Comparison of ENCODE assay signal across 14 cellular contexts in the genomic region with DNA sequence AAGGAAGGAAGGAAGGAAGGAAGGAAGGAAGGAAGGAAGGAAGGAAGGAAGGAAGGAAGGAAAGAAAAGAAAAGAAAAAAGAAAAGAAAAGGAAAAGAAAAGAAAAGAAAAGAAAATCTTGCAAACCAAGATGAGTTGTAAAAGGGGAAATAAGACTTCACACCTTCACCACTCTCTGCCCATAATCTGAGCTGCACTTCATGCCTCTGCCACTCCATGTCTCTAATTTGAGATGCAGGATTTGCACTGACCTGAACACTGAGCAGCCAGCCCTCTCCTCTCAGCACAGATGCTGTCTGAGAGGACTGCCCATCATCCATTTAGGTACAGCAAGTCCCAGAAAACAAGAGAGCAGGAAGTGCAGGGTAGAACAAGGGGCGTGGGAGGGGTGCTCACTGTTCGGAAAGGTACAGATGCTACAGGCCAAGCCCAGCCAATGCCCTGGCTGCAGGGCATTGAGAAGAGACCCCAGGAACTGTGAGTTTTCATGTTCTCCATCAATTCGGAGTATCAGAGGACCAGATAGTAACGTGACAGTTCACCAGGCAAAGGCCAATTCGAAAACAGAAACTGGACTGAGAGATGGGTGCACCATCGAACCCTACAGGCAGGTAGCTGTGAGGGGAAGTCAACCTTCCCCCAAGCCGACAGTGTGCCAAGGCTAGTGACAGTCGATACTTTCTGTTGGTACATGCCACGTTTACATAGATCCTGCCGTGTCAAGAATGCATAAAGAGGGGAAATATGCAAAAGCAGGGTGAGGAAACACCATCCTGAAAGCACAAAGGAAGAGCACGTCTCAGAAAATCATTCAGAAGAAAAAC.
DNase-seq lines count a peak whose midpoint lies in the region; ATAC-seq and TF ChIP-seq lines count a peak whose summit lies in the region.
"Had no signal": no experiment of that assay in that cellular context is flagged by ENCODE, and none has a peak within 500 bp of the region (broad histone marks: within the 10 kb centered on the region; RNA-seq: fewer than 3 reads in every experiment).

No MANE protein-coding gene starts in this region.

- H3K27me3 ChIP-seq in thyroid gland (no peaks in the 10 kb centered on the region), heart left ventricle (no peaks in the 10 kb centered on the region)
- H3K27me3 ChIP-seq: breast epithelium, gastrocnemius medialis had no signal

- ATAC-seq in GM18498 (IDR thresholded peaks at IDR 0.05; ENCODE audit: unreplicated experiment) (peak; percentile 75), GM21367 (IDR thresholded peaks at IDR 0.05; ENCODE audit: unreplicated experiment) (peak; percentile 53), HG03139 (IDR thresholded peaks at IDR 0.05; ENCODE audit: unreplicated experiment) (peak; percentile 45), heart left ventricle (no peak), GM19023 (IDR thresholded peaks at IDR 0.05; ENCODE audit: unreplicated experiment) (no peak)
- ATAC-seq: gastrocnemius medialis, HCT116 had no signal

- no peak for TF ChIP-seq POLR2A in thyroid gland (IDR thresholded peaks at IDR 0.05)
- no peak for TF ChIP-seq POLR2A in heart left ventricle (IDR thresholded peaks at IDR 0.05)

- DNase-seq in immature natural killer cell = peak; percentile 45 to 53 (median 47)
- DNase-seq in dedifferentiated amniotic fluid mesenchymal stem cell (ENCODE audit: extremely low spot score) = no peak
- no peak for DNase-seq in thyroid gland
- no peak for DNase-seq in heart left ventricle
- DNase-seq: gastrocnemius medialis, NCI-H1417, trophoblast cell had no signal

- peaks cover 0 to 3% of the 10 kb centered on the region in 2 donors for H3K4me1 ChIP-seq in thyroid gland
- H3K4me1 ChIP-seq in heart left ventricle = peaks cover 0 to 70% (median 15%) of the 10 kb centered on the region in 12 donors
- H3K4me1 ChIP-seq: breast epithelium, gastrocnemius medialis had no signal

- peak overlapping the region; percentile 48 to 93 (median 88) for H3K27ac Mint-ChIP-seq in immature natural killer cell

- H3K9me3 ChIP-seq in thyroid gland (no peaks in the 10 kb centered on the region), heart left ventricle (no peaks in the 10 kb centered on the region)
- H3K9me3 ChIP-seq: gastrocnemius medialis had no signal

- intact Hi-C loops in thyroid gland (cut with DNase I) (no loop called here), heart left ventricle (cut with DNase I) (no loop called here)

- H3K27me3 Mint-ChIP-seq in immature natural killer cell (ENCODE audit: low read depth in 3 of 3) = peaks cover 0 to 4% (median 1%) of the 10 kb centered on the region in 3 donors

- H3K36me3 ChIP-seq in thyroid gland (no peaks in the 10 kb centered on the region), heart left ventricle (no peaks in the 10 kb centered on the region)
- H3K36me3 ChIP-seq: breast epithelium, gastrocnemius medialis had no signal

- H3K9me3 Mint-ChIP-seq in immature natural killer cell = no peaks in the 10 kb centered on the region

- peak overlapping the region; percentile 79 to 95 (median 83) for H3K4me3 Mint-ChIP-seq in immature natural killer cell

- H3K36me3 Mint-ChIP-seq in immature natural killer cell = no peaks in the 10 kb centered on the region

- H3K27ac ChIP-seq in thyroid gland (no peak overlapping the region), heart left ventricle (peak overlapping the region in 3 of 12 donors; percentile 13 to 62 (median 51))
- H3K27ac ChIP-seq: gastrocnemius medialis, RWPE1 had no signal

- WGBS in thyroid gland, 2 donors = 68 to 70% methylated on average over 11 of the region's 11 CpGs
- WGBS in heart left ventricle, 4 donors = 63 to 75% (median 69%) methylated on average over 11 of the region's 11 CpGs

- H3K4me1 Mint-ChIP-seq in immature natural killer cell = peaks cover 79 to 97% of the 10 kb centered on the region in 2 donors

- TF ChIP-seq CTCF in thyroid gland (IDR thresholded peaks at IDR 0.05) = no peak
- no peak for TF ChIP-seq CTCF in heart left ventricle (IDR thresholded peaks at IDR 0.05)

- H3K4me3 ChIP-seq in thyroid gland (replicated peaks in 1 of 3) = no peak overlapping the region
- no peak overlapping the region for H3K4me3 ChIP-seq in heart left ventricle
- H3K4me3 ChIP-seq: breast epithelium, gastrocnemius medialis had no signal

Comparison
In these comparisons a context has a peak if more than half of its experiments do, and no peak if none do; other contexts are left out.
1. ATAC-seq: peak in GM18498 (single experiment), GM21367 (single experiment) and HG03139 (single experiment); none in heart left ventricle (0 of 4) and GM19023 (single experiment).
2. DNase-seq: peak in immature natural killer cell (3 of 3); none in dedifferentiated amniotic fluid mesenchymal stem cell (single experiment), thyroid gland (0 of 2) and heart left ventricle (0 of 5).